Comparison of ENCODE assay signal across 1 cellular context in genomic region chr14:68848253-68848652, GRCh38.
TF ChIP-seq lines count a peak whose summit lies in the region.

No MANE protein-coding gene starts in this region.

TF ChIP-seq in liver, 16 proteins besides CTCF, POLR2A, EP300 and RAD21 (continued from another document):
- no peak for TF ChIP-seq REST (IDR thresholded peaks at IDR 0.05)
- TF ChIP-seq SP1 (IDR thresholded peaks at IDR 0.05) = peak; percentile 61
- TF ChIP-seq ZBTB33 (IDR thresholded peaks at IDR 0.05) = peak; percentile 17
- TF ChIP-seq HNF4G (IDR thresholded peaks at IDR 0.05) = peak; percentile 62
- no peak for TF ChIP-seq FOXA2 (IDR thresholded peaks at IDR 0.05)
- TF ChIP-seq RXRA (IDR thresholded peaks at IDR 0.05) = peak in 1 of 2 donors; percentile 6
- TF ChIP-seq NR2F2 (IDR thresholded peaks at IDR 0.05) = no peak
TF ChIP-seq in liver: peak in this region for 5.
